In the genomic region with DNA sequence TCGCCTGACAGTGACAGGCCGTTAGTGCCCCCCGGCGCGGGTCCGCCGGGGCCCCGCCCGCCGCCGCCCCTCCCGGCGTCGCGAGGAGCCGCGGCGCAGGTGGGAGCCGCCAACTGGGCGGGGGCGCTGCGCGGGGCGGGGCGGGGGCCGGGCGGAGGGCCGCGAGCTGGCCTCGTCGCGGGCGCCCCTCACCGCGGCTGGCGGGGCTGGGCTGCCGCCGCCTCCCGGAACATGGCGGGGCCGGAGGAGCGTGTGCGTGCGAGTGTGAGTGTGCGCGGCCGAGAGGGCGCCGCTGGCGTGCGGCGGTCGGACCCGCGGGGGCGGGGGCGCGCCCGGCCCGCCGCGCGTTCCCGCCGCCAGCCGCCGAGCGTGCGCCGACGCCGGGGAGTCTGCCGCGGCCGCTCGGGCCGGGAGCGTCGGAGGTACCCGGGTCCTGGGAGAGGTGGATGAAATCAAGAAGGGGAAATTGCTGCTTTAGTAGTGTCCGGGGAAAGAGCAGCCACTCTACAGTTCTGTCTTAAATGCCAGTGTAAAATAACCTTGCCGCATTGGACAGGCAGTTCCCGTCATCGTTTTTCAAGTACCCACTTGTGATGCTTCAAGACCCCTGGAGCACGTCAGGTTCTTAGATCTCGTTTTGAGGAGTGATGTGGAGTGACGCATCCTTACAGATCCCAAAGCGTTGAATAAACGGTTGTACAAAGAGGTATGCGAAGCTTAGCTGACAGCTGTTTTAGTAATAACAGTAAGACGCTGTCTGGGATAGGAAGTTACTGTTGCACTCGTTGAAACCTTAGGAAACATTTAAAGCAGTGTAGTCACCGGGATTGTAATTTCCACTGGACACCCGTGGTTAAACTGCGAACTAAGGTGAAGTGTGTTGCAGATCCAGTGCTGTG, we compare ENCODE assay signal across 8 cellular contexts. TPM values are rescaled to one million over a fixed set of nuclear protein-coding genes. Genes with fewer than 3 reads are reported as not detected.
A peak's percentile ranks its signal among the peaks of the same experiment; 100 is the strongest.
DNase-seq lines count a peak whose midpoint lies in the region; ATAC-seq and TF ChIP-seq lines count a peak whose summit lies in the region.

No MANE protein-coding gene starts in this region.

- CTCF ChIA-PET in activated CD4-positive, alpha-beta memory T cell treated with anti-CD3 and anti-CD28 coated beads, Interleukin-2, amount 10 ng/mL, durations not matched to agents 7 days and 5 days (lab: Charles Lee), result interaction anchor here (1.0 to 4.6 kb wide), 5 partner anchors 10 to 62 kb away, joined by 3 to 23 read pairs (median 4); partner anchors contain the start of gene NDUFV2

- ATAC-seq in HG03378 (IDR thresholded peaks at IDR 0.05; ENCODE audit: unreplicated experiment) (peak; percentile 10), memory B cell (ENCODE audit: low read depth) (peak; percentile 39)

- H3K27ac Mint-ChIP-seq in activated CD4-positive, alpha-beta memory T cell treated with anti-CD3 and anti-CD28 coated beads, Interleukin-2, amount 10 ng/mL, durations not matched to agents 7 days and 5 days, result peak overlapping the region; percentile 96
- H3K27ac Mint-ChIP-seq in memory B cell, result peak overlapping the region; percentile 98

- no peaks in the 10 kb centered on the region for H3K9me3 ChIP-seq in BE2C

- no peaks in the 10 kb centered on the region for H3K36me3 ChIP-seq in BE2C

- POLR2A ChIA-PET in activated CD4-positive, alpha-beta memory T cell treated with anti-CD3 and anti-CD28 coated beads, Interleukin-2, amount 10 ng/mL, durations not matched to agents 7 days and 5 days (lab: Charles Lee), result interaction anchor here (1.1 to 20.9 kb wide), 15 partner anchors 10 to 778 kb away, joined by 3 to 752 read pairs (median 21); partner anchors contain the start of genes NDUFV2, RALBP1, TWSG1 and VAPA

- H3K27me3 ChIP-seq in BE2C, result no peaks in the 10 kb centered on the region

- no peaks in the 10 kb centered on the region for H3K9me3 Mint-ChIP-seq in activated CD4-positive, alpha-beta memory T cell treated with anti-CD3 and anti-CD28 coated beads, Interleukin-2, amount 10 ng/mL, durations not matched to agents 7 days and 5 days
- no peaks in the 10 kb centered on the region for H3K9me3 Mint-ChIP-seq in memory B cell

- TF ChIP-seq CTCF in BE2C (IDR thresholded peaks at IDR 0.05; ENCODE audit: low read depth, low read length), result no peak

- peaks cover 62% of the 10 kb centered on the region for H3K4me1 Mint-ChIP-seq in activated CD4-positive, alpha-beta memory T cell treated with anti-CD3 and anti-CD28 coated beads, Interleukin-2, amount 10 ng/mL, durations not matched to agents 7 days and 5 days
- H3K4me1 Mint-ChIP-seq in memory B cell, result peaks cover 38% of the 10 kb centered on the region

- peaks cover 60% of the 10 kb centered on the region for H3K36me3 Mint-ChIP-seq in activated CD4-positive, alpha-beta memory T cell treated with anti-CD3 and anti-CD28 coated beads, Interleukin-2, amount 10 ng/mL, durations not matched to agents 7 days and 5 days (ENCODE audit: low read depth)
- peaks cover 9% of the 10 kb centered on the region for H3K36me3 Mint-ChIP-seq in memory B cell

- no peaks in the 10 kb centered on the region for H3K4me1 ChIP-seq in BE2C

- DNase-seq in BE2C, result peak; percentile 61
- DNase-seq in NCI-H526 treated with DMSO at 0.1 percent for 48 hours (lab: John Stamatoyannopoulos, UW), result peak; percentile 35
- DNase-seq in activated CD4-positive, alpha-beta memory T cell treated with anti-CD3 and anti-CD28 coated beads, Interleukin-2, amount 10 ng/mL, durations not matched to agents 7 days and 5 days, result peak; percentile 73
- DNase-seq in effector CD4-positive, alpha-beta T cell, result peak; percentile 60
- peak; percentile 60 to 63 for DNase-seq in memory B cell (ENCODE audit: low spot score in 2 of 2)
- peak; percentile 14 for DNase-seq in stimulated activated CD8-positive, alpha-beta memory T cell treated with anti-CD3 and anti-CD28 coated beads, Interleukin-15, amount 100 ng/mL, for 1 hour (ENCODE audit: low read depth)

- peak; percentile 13 for TF ChIP-seq POLR2A in GM19193 (IDR thresholded peaks at IDR 0.05; ENCODE audit: extremely low read depth, insufficient read depth, insufficient read length)

- H3K27me3 Mint-ChIP-seq in activated CD4-positive, alpha-beta memory T cell treated with anti-CD3 and anti-CD28 coated beads, Interleukin-2, amount 10 ng/mL, durations not matched to agents 7 days and 5 days, result no peaks in the 10 kb centered on the region
- no peaks in the 10 kb centered on the region for H3K27me3 Mint-ChIP-seq in memory B cell

- peak overlapping the region; percentile 78 for H3K4me3 Mint-ChIP-seq in activated CD4-positive, alpha-beta memory T cell treated with anti-CD3 and anti-CD28 coated beads, Interleukin-2, amount 10 ng/mL, durations not matched to agents 7 days and 5 days
- peak overlapping the region; percentile 91 for H3K4me3 Mint-ChIP-seq in memory B cell

- peak overlapping the region; percentile 85 for H3K4me3 ChIP-seq in BE2C (ENCODE audit: low read depth, low read length)

RNA-seq across cellular contexts. Expression of gene ANKRD12, which starts 0.8 kb away (rescaled TPM):
- 19.7 TPM for polyA plus RNA-seq in BE2C (2012; ENCODE audit: insufficient read depth, insufficient read length, low read depth)
- total RNA-seq in activated CD4-positive, alpha-beta memory T cell treated with anti-CD3 and anti-CD28 coated beads, Interleukin-2, amount 10 ng/mL, durations not matched to agents 7 days and 5 days, result 100 to 1,000 TPM; 103 to 111 TPM

RNA-seq across cellular contexts. Expression of gene NDUFV2, which starts 34.9 kb away (rescaled TPM):
- 73.5 TPM for polyA plus RNA-seq in BE2C (2012; ENCODE audit: insufficient read depth, insufficient read length, low read depth)
- 100 to 1,000 TPM; 288 to 295 TPM for total RNA-seq in activated CD4-positive, alpha-beta memory T cell treated with anti-CD3 and anti-CD28 coated beads, Interleukin-2, amount 10 ng/mL, durations not matched to agents 7 days and 5 days

Comparison
In these comparisons a context has a peak if more than half of its experiments do, and no peak if none do; other contexts are left out.
1. Peak in every context shown above with its lines: DNase-seq, ATAC-seq and H3K4me3 ChIP-seq.
2. DNase-seq: peak in every context shown above with its lines; median percentile 73 in activated CD4-positive, alpha-beta memory T cell treated with anti-CD3 and anti-CD28 coated beads, Interleukin-2, amount 10 ng/mL, durations not matched to agents 7 days and 5 days; 62 in memory B cell; 61 in BE2C; 60 in effector CD4-positive, alpha-beta T cell; 35 in NCI-H526 treated with DMSO at 0.1 percent for 48 hours; 14 in stimulated activated CD8-positive, alpha-beta memory T cell treated with anti-CD3 and anti-CD28 coated beads, Interleukin-15, amount 100 ng/mL, for 1 hour.